In genomic region chr16:11386791-11387546, GRCh38 we compare ENCODE assay signal across 10 cellular contexts. TPM values are rescaled to one million over a fixed set of nuclear protein-coding genes. Genes with fewer than 3 reads are reported as not detected.
DNase-seq lines count a peak whose midpoint lies in the region; ATAC-seq and TF ChIP-seq lines count a peak whose summit lies in the region.
"Had no signal": no experiment of that assay in that cellular context is flagged by ENCODE, and none has a peak within 500 bp of the region (broad histone marks: within the 10 kb centered on the region; RNA-seq: fewer than 3 reads in every experiment).

No MANE protein-coding gene starts in this region.

- H3K56ac ChIP-seq in mesendoderm (ENCODE audit: low read length): peak overlapping the region; percentile 63

- H3K36me3 ChIP-seq in BE2C: no peaks in the 10 kb centered on the region
- H3K36me3 ChIP-seq in mesendoderm (ENCODE audit: control insufficient read depth, insufficient read depth, low read length): no peaks in the 10 kb centered on the region

- no peak overlapping the region for H4K8ac ChIP-seq in mesendoderm (ENCODE audit: low read depth, low read length)

- DNase-seq in BE2C: peak; percentile 71
- DNase-seq in HT-29 (ENCODE audit: low spot score): peak; percentile 30
- DNase-seq in coronary artery (ENCODE audit: low spot score): no peak
- DNase-seq in mesendoderm: peak; percentile 82
- DNase-seq in GM19240 (ENCODE audit: insufficient read length, low spot score): no peak
- no peak for DNase-seq in NCI-H2107 (lab: John Stamatoyannopoulos, UW)
- DNase-seq: midbrain had no signal

- no peak overlapping the region for H3K23ac ChIP-seq in mesendoderm (ENCODE audit: low read length)

- H2BK15ac ChIP-seq in mesendoderm (replicated peaks; ENCODE audit: low read depth): no peak overlapping the region

- H3K4ac ChIP-seq in mesendoderm (ENCODE audit: low read depth, low read length): no peak overlapping the region

- H3K4me1 ChIP-seq in BE2C: no peaks in the 10 kb centered on the region
- no peaks in the 10 kb centered on the region for H3K4me1 ChIP-seq in mesendoderm (ENCODE audit: control insufficient read depth, low read depth, low read length)

- H3K27me3 ChIP-seq in BE2C: no peaks in the 10 kb centered on the region
- no peaks in the 10 kb centered on the region for H3K27me3 ChIP-seq in mesendoderm (ENCODE audit: insufficient read depth, low read length, poor library complexity)

- H2BK5ac ChIP-seq in mesendoderm (ENCODE audit: low read length): no peak overlapping the region

- H3K79me1 ChIP-seq in mesendoderm (ENCODE audit: low read length): no peaks in the 10 kb centered on the region

- no CpG with 5 or more reads among the region's 22 CpGs for WGBS in mesendoderm (ENCODE audit: extremely low coverage, insufficient coverage, low lambda C conversion rate)

- no peak overlapping the region for H2BK120ac ChIP-seq in mesendoderm (ENCODE audit: low read depth, low read length)

- ATAC-seq in GM21381 (IDR thresholded peaks at IDR 0.05; ENCODE audit: unreplicated experiment) (no peak), esophagus mucosa (no peak)

- no peak overlapping the region for H4K5ac ChIP-seq in mesendoderm (ENCODE audit: low read length)

- H3K18ac ChIP-seq in mesendoderm (ENCODE audit: low read length): no peak overlapping the region

- no peaks in the 10 kb centered on the region for H3K79me2 ChIP-seq in mesendoderm (ENCODE audit: control insufficient read depth, insufficient read depth, low read length)

- H3K9ac ChIP-seq in mesendoderm (ENCODE audit: low read length): no peak overlapping the region

- H3K27ac ChIP-seq in coronary artery: no peak overlapping the region
- H3K27ac ChIP-seq in mesendoderm (ENCODE audit: low read depth, low read length): no peak overlapping the region
- H3K27ac ChIP-seq: RWPE1 had no signal

- H3K4me3 ChIP-seq in BE2C (ENCODE audit: low read depth, low read length) (no peak overlapping the region), coronary artery (peak overlapping the region; percentile 27), mesendoderm (ENCODE audit: low read length) (no peak overlapping the region)

- H3K4me2 ChIP-seq in mesendoderm (ENCODE audit: low read length): no peak overlapping the region

- H3K9me3 ChIP-seq in BE2C: no peaks in the 10 kb centered on the region

- H2AK5ac ChIP-seq in mesendoderm (ENCODE audit: low read length): no peak overlapping the region

- peak; percentile 65 for TF ChIP-seq CTCF in BE2C (IDR thresholded peaks at IDR 0.05; ENCODE audit: low read depth, low read length)
- TF ChIP-seq CTCF in coronary artery (IDR thresholded peaks at IDR 0.05): no peak

RNA-seq across cellular contexts. Expression of gene RMI2, which starts 41.7 kb away (rescaled TPM):
- 4.9 TPM for polyA plus RNA-seq in BE2C (2012; ENCODE audit: insufficient read depth, insufficient read length, low read depth)
- total RNA-seq in HT-29 (2014; rRNA removed; shearing (Covaris generic)): 15.8 and 20.9 TPM in 2 replicates
- 57.3 TPM for polyA plus RNA-seq in mesendoderm (2013, experiment 1 of 2)
- polyA plus RNA-seq in mesendoderm (2013, experiment 2 of 2): 58.1 TPM
- 11.0 TPM for total RNA-seq in esophagus mucosa

Comparison
In these comparisons a context has a peak if more than half of its experiments do, and no peak if none do; other contexts are left out.
1. DNase-seq: peak in BE2C (single experiment), HT-29 (single experiment) and mesendoderm (single experiment); none in coronary artery (single experiment), GM19240 (single experiment) and NCI-H2107 (single experiment).